Comparison of ENCODE assay signal across 22 cellular contexts in genomic region chr2:51789908-51790307, GRCh38.
"Had no signal": no experiment of that assay in that cellular context is flagged by ENCODE, and none has a peak within 500 bp of the region (broad histone marks: within the 10 kb centered on the region; RNA-seq: fewer than 3 reads in every experiment).

No MANE protein-coding gene starts in this region.

- H3K4me3 ChIP-seq: ascending aorta, body of pancreas, Peyer's patch had no signal

- H3K4me1 ChIP-seq: ascending aorta, body of pancreas, Peyer's patch had no signal

- H3K9me3 ChIP-seq: ascending aorta, body of pancreas, Peyer's patch had no signal

- DNase-seq: activated CD4-positive, alpha-beta T cell treated with anti-CD3 and anti-CD28 coated beads for 48 hours; activated CD4-positive, alpha-beta T cell treated with anti-CD3 and anti-CD28 coated beads, Interleukin-2, amount 50 U/mL, for 4 hours; activated CD4-positive, CD25-positive, alpha-beta regulatory T cell treated with anti-CD3 and anti-CD28 coated beads, Interleukin-2, amount 50 U/mL, for 72 hours; activated CD8-positive, alpha-beta T cell treated with anti-CD3 and anti-CD28 coated beads, Interleukin-2, amount 10 ng/mL, durations not matched to agents 7 days and 5 days; activated effector memory CD4-positive, alpha-beta T cell treated with Interleukin-2 at 50 U/mL for 16 hours; activated naive CD4-positive, alpha-beta T cell; activated T-cell treated with anti-CD3 and anti-CD28 coated beads, Interleukin-2, amount 50 U/mL, for 24 hours; amniotic stem cell; body of pancreas; MM.1S; NCI-H1105; NCI-H1436 treated with DMSO at 0.1 percent for 48 hours; NCI-H1930; NCI-H2171 treated with DMSO at 0.1 percent for 48 hours; NCI-H226; NCI-H526; NCI-H774; Peyer's patch; Right ventricle myocardium superior had no signal

- ATAC-seq: activated CD8-positive, alpha-beta T cell treated with anti-CD3 and anti-CD28 coated beads, Interleukin-2, amount 10 ng/mL, durations not matched to agents 7 days and 5 days; body of pancreas; WTC11 had no signal

- H3K36me3 ChIP-seq: ascending aorta, Peyer's patch had no signal

- H3K27me3 ChIP-seq: ascending aorta, body of pancreas, Peyer's patch had no signal

- H3K27ac ChIP-seq: ascending aorta, body of pancreas, Peyer's patch, RWPE1 had no signal
